In the genomic region with DNA sequence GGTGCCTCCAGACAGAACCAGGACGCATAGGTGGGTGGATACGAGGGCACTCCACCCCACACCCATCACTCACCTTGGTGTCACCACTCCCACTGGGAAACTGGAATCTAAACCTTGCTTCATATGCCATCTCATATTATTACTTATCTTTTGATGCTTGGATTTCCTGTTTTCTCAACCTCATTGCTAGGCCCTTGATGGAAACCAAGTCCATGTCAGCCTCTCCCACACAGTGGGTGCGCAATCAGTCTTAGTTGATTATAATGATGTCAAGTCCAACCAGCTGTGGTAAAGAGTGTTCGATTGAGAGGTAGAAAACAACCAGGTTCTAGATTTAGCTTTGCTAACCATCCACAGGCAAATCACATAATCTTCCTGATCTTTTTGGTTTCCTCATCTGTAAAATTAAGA, we compare ENCODE assay signal across 8 cellular contexts. TPM values are rescaled to one million over a fixed set of nuclear protein-coding genes. Genes with fewer than 3 reads are reported as not detected.
A peak's percentile ranks its signal among the peaks of the same experiment; 100 is the strongest.
DNase-seq lines count a peak whose midpoint lies in the region; ATAC-seq and TF ChIP-seq lines count a peak whose summit lies in the region.

No MANE protein-coding gene starts in this region.

- whole genome bisulfite sequencing in IMR-90 (ENCODE audit: extremely low coverage in 2 of 2, insufficient read length in 1 of 2), 2 experiments: no CpG with 5 or more reads among the region's 4 CpGs

- H3K14ac ChIP-seq in IMR-90 (replicated peaks; ENCODE audit: low read depth, low read length): peak overlapping the region; percentile 74; the same call in 1 of the 2 replicates

- peaks cover 18 to 30% of the 10 kb centered on the region in 2 experiments for H3K79me1 ChIP-seq in IMR-90 (ENCODE audit: low read depth in 1 of 2, low read length in 2 of 2)

- peak overlapping the region; percentile 82 for H3K4me2 ChIP-seq in IMR-90 (ENCODE audit: low read depth, low read length)

- H2AK5ac ChIP-seq in IMR-90 (ENCODE audit: low read depth, low read length): peak overlapping the region; percentile 32; the same call in 1 of the 2 replicates

- peak overlapping the region; percentile 2; the same call in 1 of the 2 replicates for H3K56ac ChIP-seq in IMR-90 (ENCODE audit: extremely low read depth, insufficient read depth, low read length)

- peaks cover 26% of the 10 kb centered on the region for H3K4me1 ChIP-seq in ACC112 (ENCODE audit: control insufficient read depth, insufficient read depth, low read length, unreplicated experiment)
- H3K4me1 ChIP-seq in IMR-90 (ENCODE audit: control insufficient read depth, insufficient read depth, low read length): peaks cover 5% of the 10 kb centered on the region; the same call in 1 of the 2 replicates
- peaks cover 0 to 7% of the 10 kb centered on the region in 2 donors for H3K4me1 ChIP-seq in breast epithelium
- peaks cover 28 to 30% of the 10 kb centered on the region in 2 donors for H3K4me1 ChIP-seq in naive thymus-derived CD4-positive, alpha-beta T cell (ENCODE audit: control insufficient read depth in 2 of 2, insufficient read depth in 2 of 2, low read length in 2 of 2)

- H3K27ac ChIP-seq in ACC112 (ENCODE audit: low read depth, low read length): no peak overlapping the region
- peak overlapping the region; percentile 72 for H3K27ac ChIP-seq in IMR-90 (ENCODE audit: insufficient read depth, low read length)
- H3K27ac ChIP-seq in breast epithelium: peak overlapping the region; percentile 83 to 85
- peak overlapping the region; percentile 87 for H3K27ac ChIP-seq in naive thymus-derived CD4-positive, alpha-beta T cell (ENCODE audit: low read depth, low read length)

- intact Hi-C loops in IMR-90 (cut with micrococcal nuclease): loop anchor here (5.0 to 10.0 kb wide), 3 partner anchors 154 to 409 kb away; a partner anchor contains a TSS
- intact Hi-C loops in breast epithelium (cut with DNase I; ENCODE audit: low total_unique reads): no loop called here
- intact Hi-C loops in naive thymus-derived CD4-positive, alpha-beta T cell (cut with micrococcal nuclease): loop anchor here (1.0 to 10.0 kb wide), 23 partner anchors 23 to 1913 kb away; a partner anchor contains a TSS
- intact Hi-C loops in sciatic nerve (cut with DNase I): no loop called here

- CTCF ChIA-PET in IMR-90 (lab: Yijun Ruan, JAX): interaction anchor here (1.1 to 1.4 kb wide), 2 partner anchors 27 to 142 kb away, joined by 3 to 4 read pairs; no protein-coding TSS in a partner anchor
- CTCF ChIA-PET in naive thymus-derived CD4-positive, alpha-beta T cell (lab: Charles Lee): interaction anchor here (2.5 to 3.0 kb wide), 2 partner anchors 45 to 97 kb away, joined by 8 to 13 read pairs; no protein-coding TSS in a partner anchor

- no peaks in the 10 kb centered on the region for H3K9me3 ChIP-seq in IMR-90 (ENCODE audit: control insufficient read depth, insufficient read depth, low read length)
- H3K9me3 ChIP-seq in breast epithelium: no peaks in the 10 kb centered on the region
- H3K9me3 ChIP-seq in naive thymus-derived CD4-positive, alpha-beta T cell (ENCODE audit: control insufficient read depth in 2 of 3, low read length in 3 of 3): no peaks in the 10 kb centered on the region

- TF ChIP-seq CTCF in IMR-90 (conservative IDR thresholded peaks at IDR 0.05; ENCODE audit: low read depth, low read length) (no peak), breast epithelium (IDR thresholded peaks at IDR 0.05) (no peak)

- ATAC-seq in IMR-90 (ENCODE audit: low read depth) (no peak), sciatic nerve (no peak), GM18505 (IDR thresholded peaks at IDR 0.05; ENCODE audit: unreplicated experiment) (no peak)
- no peak for ATAC-seq in naive thymus-derived CD4-positive, alpha-beta T cell

- peak overlapping the region; percentile 90 for H3K4me3 ChIP-seq in ACC112 (ENCODE audit: low read depth, low read length)
- H3K4me3 ChIP-seq in IMR-90 (ENCODE audit: insufficient read depth, low read depth, low read length): peak overlapping the region; percentile 95
- H3K4me3 ChIP-seq in breast epithelium: peak overlapping the region; percentile 75 to 86 (median 83)
- H3K4me3 ChIP-seq in naive thymus-derived CD4-positive, alpha-beta T cell (ENCODE audit: low read length): peak overlapping the region; percentile 86

- in situ Hi-C loops in IMR-90 (cut with MboI; ENCODE audit: low sequenced_read_pairs): no loop called here

- H2BK120ac ChIP-seq in IMR-90 (ENCODE audit: low read depth, low read length): peak overlapping the region; percentile 78

- peak overlapping the region; percentile 78 for H3K9ac ChIP-seq in IMR-90 (ENCODE audit: low read depth, low read length)

- H3K27ac Mint-ChIP-seq in naive thymus-derived CD4-positive, alpha-beta T cell: peak overlapping the region; percentile 94 to 99 (median 98)

- peaks cover 29 to 49% (median 45%) of the 10 kb centered on the region in 7 donors for H3K4me1 Mint-ChIP-seq in naive thymus-derived CD4-positive, alpha-beta T cell

- peaks cover 10% of the 10 kb centered on the region for H3K9me1 ChIP-seq in IMR-90 (ENCODE audit: insufficient read depth, low read length)

- H3K36me3 Mint-ChIP-seq in naive thymus-derived CD4-positive, alpha-beta T cell: peaks cover 0 to 24% (median 4%) of the 10 kb centered on the region in 5 donors

- BruUV-seq in IMR-90 (replicated peaks; lab: Mats Ljungman, UMichigan): no TSS peak

- no peak for TF ChIP-seq POLR2A in IMR-90 (IDR thresholded peaks at IDR 0.05; ENCODE audit: low read depth, low read length)
- TF ChIP-seq POLR2A in breast epithelium (IDR thresholded peaks at IDR 0.05): no peak
- TF ChIP-seq POLR2A in GM18505 (IDR thresholded peaks at IDR 0.05; ENCODE audit: borderline replicate concordance, extremely low read depth, insufficient read depth, insufficient read length): no peak

- 0 out of 3 replicates have a peak overlapping the region, but pooled peaks have one; percentile 9 for H2BK15ac ChIP-seq in IMR-90 (ENCODE audit: low read depth, low read length)

- no peaks in the 10 kb centered on the region for H3K27me3 Mint-ChIP-seq in naive thymus-derived CD4-positive, alpha-beta T cell

- peak overlapping the region; percentile 64 for H4K91ac ChIP-seq in IMR-90 (ENCODE audit: insufficient read depth, low read depth, low read length)

- peak overlapping the region; percentile 98 for H4K5ac ChIP-seq in IMR-90 (ENCODE audit: low read depth, low read length)

- H4K20me1 ChIP-seq in IMR-90 (ENCODE audit: insufficient read depth, low read length): peaks cover 6% of the 10 kb centered on the region; the same call in 1 of the 2 replicates

- H3K18ac ChIP-seq in IMR-90 (ENCODE audit: low read depth, low read length): peak overlapping the region; percentile 67; the same call in 1 of the 2 replicates

- dilution Hi-C loops in IMR-90 (cut with HindIII; ENCODE audit: low sequenced_read_pairs, unreplicated experiment): no loop called here

- peak overlapping the region; percentile 92 for H2AFZ ChIP-seq in ACC112 (ENCODE audit: low read length, unreplicated experiment)
- peak overlapping the region; percentile 98 for H2AFZ ChIP-seq in IMR-90 (replicated peaks; ENCODE audit: low read length, poor library complexity)

- H3K23ac ChIP-seq in IMR-90 (ENCODE audit: low read depth, low read length): peak overlapping the region; percentile 33; the same call in 1 of the 2 replicates

- TF ChIP-seq RAD21 in IMR-90 (IDR thresholded peaks at IDR 0.05; ENCODE audit: low read length): no peak

- H3K27me3 ChIP-seq in ACC112 (ENCODE audit: insufficient read depth, low read length): no peaks in the 10 kb centered on the region
- no peaks in the 10 kb centered on the region for H3K27me3 ChIP-seq in IMR-90 (ENCODE audit: control insufficient read depth, insufficient read depth, low read length)
- no peaks in the 10 kb centered on the region for H3K27me3 ChIP-seq in breast epithelium
- no peaks in the 10 kb centered on the region for H3K27me3 ChIP-seq in naive thymus-derived CD4-positive, alpha-beta T cell (ENCODE audit: control insufficient read depth in 2 of 2, insufficient read depth in 2 of 2, low read length in 2 of 2)

- H3K4ac ChIP-seq in IMR-90 (ENCODE audit: low read depth, low read length): peak overlapping the region; percentile 79

- H3K36me3 ChIP-seq in ACC112 (ENCODE audit: insufficient read depth, low read length) (no peaks in the 10 kb centered on the region), IMR-90 (ENCODE audit: control insufficient read depth, insufficient read depth, low read length) (no peaks in the 10 kb centered on the region), breast epithelium (no peaks in the 10 kb centered on the region)
- peaks cover 0 to 10% (median 0%) of the 10 kb centered on the region in 3 experiments for H3K36me3 ChIP-seq in naive thymus-derived CD4-positive, alpha-beta T cell (ENCODE audit: control insufficient read depth in 2 of 3, insufficient read depth in 3 of 3, low read length in 3 of 3)

- H2BK20ac ChIP-seq in IMR-90 (ENCODE audit: low read depth, low read length): no peak overlapping the region

- H2BK5ac ChIP-seq in IMR-90 (ENCODE audit: low read depth, low read length, poor library complexity, severe bottlenecking): peak overlapping the region; percentile 52

- peaks cover 35% of the 10 kb centered on the region for H3K79me2 ChIP-seq in ACC112 (ENCODE audit: control insufficient read depth, insufficient read depth, low read length, unreplicated experiment)

- H2AK9ac ChIP-seq in IMR-90 (replicated peaks; ENCODE audit: low read depth, low read length, poor library complexity): peak overlapping the region; percentile 80

- DNase-seq in IMR-90 (no peak), breast epithelium (ENCODE audit: low spot score in 2 of 2) (no peak), sciatic nerve (ENCODE audit: low spot score) (no peak), C1 segment of cervical spinal cord (lab: John Stamatoyannopoulos, UW) (no peak), DMS53 (lab: John Stamatoyannopoulos, UW) (no peak)
- DNase-seq in naive thymus-derived CD4-positive, alpha-beta T cell: peak in 1 of 9 donors; percentile 14

- H4K8ac ChIP-seq in IMR-90 (ENCODE audit: low read depth in 2 of 2, low read length in 2 of 2): peak overlapping the region; percentile 98

- H3K4me3 Mint-ChIP-seq in naive thymus-derived CD4-positive, alpha-beta T cell: peak overlapping the region; percentile 94 to 100 (median 98)

- POLR2A ChIA-PET in IMR-90 (lab: Charles Lee; ENCODE audit: unreplicated experiment): no interaction called here
- POLR2A ChIA-PET in naive thymus-derived CD4-positive, alpha-beta T cell (lab: Charles Lee): interaction anchor here (0.6 to 3.0 kb wide), 9 partner anchors 11 to 601 kb away, joined by 3 to 65 read pairs (median 8); a partner anchor contains a TSS

- peaks cover 0 to 5% (median 0%) of the 10 kb centered on the region in 11 donors for H3K9me3 Mint-ChIP-seq in naive thymus-derived CD4-positive, alpha-beta T cell

TF ChIP-seq in IMR-90, 13 proteins besides CTCF, POLR2A, EP300 and RAD21 (continues in another document):
- TF ChIP-seq SMC3 (IDR thresholded peaks at IDR 0.05; ENCODE audit: low read depth, low read length) (no peak), CHD1 (IDR thresholded peaks at IDR 0.05; ENCODE audit: low read depth, low read length) (no peak)

RNA-seq across cellular contexts. Expression of a gene that starts 0.6 kb away (rescaled TPM):
- total RNA-seq in IMR-90 (2012; rRNA removed) (9.0 and 14.2 TPM in 2 replicates), breast epithelium (10 to 100 TPM; 25.2 to 32.9 (median 26.7) TPM), sciatic nerve (31.6 TPM)
- 3.7 and 4.5 TPM in 2 replicates for polyA plus RNA-seq in IMR-90 (2012; rRNA removed)
- 1.3 and 1.4 TPM in 2 replicates for polyA plus RNA-seq in IMR-90 (2012; cell fraction: cytosol; rRNA removed)
- 1.9 and 10.8 TPM in 2 replicates for polyA plus RNA-seq in IMR-90 (2012; cell fraction: nucleus; rRNA removed; ENCODE audit: low replicate concordance)
- 100 to 1,000 TPM in 1 of 5 experiments, 10 to 100 TPM in 4; 46.7 to 103 (median 55.5) TPM for total RNA-seq in naive thymus-derived CD4-positive, alpha-beta T cell
- 1 to 10 TPM; 6.7 to 7.0 TPM for polyA plus RNA-seq in naive thymus-derived CD4-positive, alpha-beta T cell

Comparison
In these comparisons a context has a peak if more than half of its experiments do, and no peak if none do; other contexts are left out.
1. intact Hi-C loops: an anchor here in IMR-90 (5.0 to 10.0 kb wide) and naive thymus-derived CD4-positive, alpha-beta T cell (1.0 to 10.0 kb wide); none called in breast epithelium and sciatic nerve.